Comparison of ENCODE assay signal across 10 cellular contexts in the genomic region with DNA sequence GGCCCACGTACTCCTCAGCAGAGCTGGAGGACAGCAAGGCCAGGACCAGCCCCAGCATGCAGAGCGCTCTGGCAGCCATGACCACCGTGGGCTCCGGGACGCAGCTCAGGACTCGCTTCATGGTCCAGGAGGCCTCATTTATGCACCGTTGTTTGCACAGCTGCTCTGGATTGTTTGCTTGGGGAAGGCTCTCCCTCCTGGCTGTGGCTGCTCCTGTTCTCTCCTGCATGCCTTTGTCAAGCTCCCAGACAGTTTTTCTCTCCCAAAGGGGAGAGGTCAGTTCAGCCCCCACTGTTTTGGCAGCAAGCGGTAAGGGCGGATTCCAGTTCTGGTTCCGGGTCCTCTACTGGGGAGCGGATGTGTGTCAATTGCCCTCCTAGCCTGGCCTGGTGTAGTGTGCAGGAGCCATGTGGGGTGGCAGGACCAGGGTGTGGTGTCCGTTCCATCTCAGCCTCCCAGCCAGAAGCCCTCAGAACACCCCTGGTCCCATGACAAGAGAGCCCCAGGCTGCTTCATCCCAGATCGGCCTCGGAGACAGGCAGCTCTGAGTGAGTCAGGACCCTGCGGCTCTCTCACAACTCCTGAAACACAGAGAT. TPM values are rescaled to one million over a fixed set of nuclear protein-coding genes. Genes with fewer than 3 reads are reported as not detected.
DNase-seq lines count a peak whose midpoint lies in the region; ATAC-seq lines count a peak whose summit lies in the region.
"Had no signal": no experiment of that assay in that cellular context is flagged by ENCODE, and none has a peak within 500 bp of the region (broad histone marks: within the 10 kb centered on the region; RNA-seq: fewer than 3 reads in every experiment).

A gene with protein sequence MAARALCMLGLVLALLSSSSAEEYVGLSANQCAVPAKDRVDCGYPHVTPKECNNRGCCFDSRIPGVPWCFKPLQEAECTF (minus strand): TSS at position 114 of the 596 bp plus-strand sequence. CDS start 35 bp downstream, at position 79.

- no peaks in the 10 kb centered on the region for H3K4me1 ChIP-seq in rectal smooth muscle tissue (ENCODE audit: control insufficient read depth, insufficient read depth, low read length)

- H3K4me3 ChIP-seq in rectal smooth muscle tissue (ENCODE audit: low read length): peak within 1 kb of the TSS; percentile 16

- no peaks in the 10 kb centered on the region for H3K27me3 Mint-ChIP-seq in activated naive CD8-positive, alpha-beta T cell treated with anti-CD3 and anti-CD28 coated beads for 36 hours
- peaks cover 14% of the 10 kb centered on the region for H3K27me3 Mint-ChIP-seq in activated naive CD4-positive, alpha-beta T cell treated with anti-CD3 and anti-CD28 coated beads, Interleukin-2, amount 10 ng/mL, durations not matched to agents 7 days and 5 days
- H3K27me3 Mint-ChIP-seq in activated CD4-positive, alpha-beta T cell treated with anti-CD3 and anti-CD28 coated beads, Interleukin-2, amount 10 ng/mL, durations not matched to agents 24 days and 14 days: peaks cover 3% of the 10 kb centered on the region

- ATAC-seq in esophagus mucosa: peak; percentile 6

- H3K36me3 ChIP-seq in rectal smooth muscle tissue (ENCODE audit: control insufficient read depth, insufficient read depth, low read length): no peaks in the 10 kb centered on the region

- no peak within 1 kb of the TSS for H3K4me3 Mint-ChIP-seq in activated naive CD8-positive, alpha-beta T cell treated with anti-CD3 and anti-CD28 coated beads for 36 hours
- H3K4me3 Mint-ChIP-seq in activated naive CD4-positive, alpha-beta T cell treated with anti-CD3 and anti-CD28 coated beads, Interleukin-2, amount 10 ng/mL, durations not matched to agents 7 days and 5 days: no peak within 1 kb of the TSS
- no peak within 1 kb of the TSS for H3K4me3 Mint-ChIP-seq in activated CD4-positive, alpha-beta T cell treated with anti-CD3 and anti-CD28 coated beads, Interleukin-2, amount 10 ng/mL, durations not matched to agents 24 days and 14 days

- H3K9me3 Mint-ChIP-seq in activated naive CD8-positive, alpha-beta T cell treated with anti-CD3 and anti-CD28 coated beads for 36 hours: no peaks in the 10 kb centered on the region
- H3K9me3 Mint-ChIP-seq in activated naive CD4-positive, alpha-beta T cell treated with anti-CD3 and anti-CD28 coated beads, Interleukin-2, amount 10 ng/mL, durations not matched to agents 7 days and 5 days: no peaks in the 10 kb centered on the region
- H3K9me3 Mint-ChIP-seq in activated CD4-positive, alpha-beta T cell treated with anti-CD3 and anti-CD28 coated beads, Interleukin-2, amount 10 ng/mL, durations not matched to agents 24 days and 14 days: no peaks in the 10 kb centered on the region

- CTCF ChIA-PET in activated naive CD4-positive, alpha-beta T cell treated with anti-CD3 and anti-CD28 coated beads, Interleukin-2, amount 10 ng/mL, durations not matched to agents 7 days and 5 days (lab: Charles Lee): no interaction called here

- H3K27ac Mint-ChIP-seq in activated naive CD8-positive, alpha-beta T cell treated with anti-CD3 and anti-CD28 coated beads for 36 hours: no peak within 1 kb of the TSS
- H3K27ac Mint-ChIP-seq in activated naive CD4-positive, alpha-beta T cell treated with anti-CD3 and anti-CD28 coated beads, Interleukin-2, amount 10 ng/mL, durations not matched to agents 7 days and 5 days: no peak within 1 kb of the TSS
- H3K27ac Mint-ChIP-seq in activated CD4-positive, alpha-beta T cell treated with anti-CD3 and anti-CD28 coated beads, Interleukin-2, amount 10 ng/mL, durations not matched to agents 24 days and 14 days: no peak within 1 kb of the TSS

- DNase-seq in M059J (ENCODE audit: low read depth) (peak; percentile 15), NCI-H526 (lab: John Stamatoyannopoulos, UW) (peak; percentile 96 to 98), LoVo (ENCODE audit: low spot score) (no peak)
- DNase-seq in activated naive CD8-positive, alpha-beta T cell treated with anti-CD3 and anti-CD28 coated beads for 36 hours: no peak
- no peak for DNase-seq in activated naive CD4-positive, alpha-beta T cell treated with anti-CD3 and anti-CD28 coated beads, Interleukin-2, amount 10 ng/mL, durations not matched to agents 7 days and 5 days
- DNase-seq in activated CD4-positive, alpha-beta T cell treated with anti-CD3 and anti-CD28 coated beads, Interleukin-2, amount 10 ng/mL, durations not matched to agents 24 days and 14 days: no peak
- DNase-seq: central memory CD4-positive, alpha-beta T cell had no signal

- H3K27me3 ChIP-seq in rectal smooth muscle tissue (ENCODE audit: control insufficient read depth, insufficient read depth, low read length): no peaks in the 10 kb centered on the region

- intact Hi-C loops in activated CD4-positive, alpha-beta T cell treated with anti-CD3 and anti-CD28 coated beads, Interleukin-2, amount 10 ng/mL, durations not matched to agents 24 days and 14 days (cut with micrococcal nuclease): no loop called here

- H3K9ac ChIP-seq in rectal smooth muscle tissue (ENCODE audit: low read length): no peak within 1 kb of the TSS
- H3K9ac ChIP-seq: KMS-11 had no signal

- H3K36me3 Mint-ChIP-seq in activated naive CD8-positive, alpha-beta T cell treated with anti-CD3 and anti-CD28 coated beads for 36 hours: no peaks in the 10 kb centered on the region
- H3K36me3 Mint-ChIP-seq in activated naive CD4-positive, alpha-beta T cell treated with anti-CD3 and anti-CD28 coated beads, Interleukin-2, amount 10 ng/mL, durations not matched to agents 7 days and 5 days: no peaks in the 10 kb centered on the region
- H3K36me3 Mint-ChIP-seq in activated CD4-positive, alpha-beta T cell treated with anti-CD3 and anti-CD28 coated beads, Interleukin-2, amount 10 ng/mL, durations not matched to agents 24 days and 14 days (ENCODE audit: low read depth): no peaks in the 10 kb centered on the region

- peaks cover 5% of the 10 kb centered on the region for H3K4me1 Mint-ChIP-seq in activated naive CD8-positive, alpha-beta T cell treated with anti-CD3 and anti-CD28 coated beads for 36 hours
- H3K4me1 Mint-ChIP-seq in activated naive CD4-positive, alpha-beta T cell treated with anti-CD3 and anti-CD28 coated beads, Interleukin-2, amount 10 ng/mL, durations not matched to agents 7 days and 5 days: peaks cover 4% of the 10 kb centered on the region
- H3K4me1 Mint-ChIP-seq in activated CD4-positive, alpha-beta T cell treated with anti-CD3 and anti-CD28 coated beads, Interleukin-2, amount 10 ng/mL, durations not matched to agents 24 days and 14 days: peaks cover 2% of the 10 kb centered on the region

- H3K27ac ChIP-seq in rectal smooth muscle tissue (ENCODE audit: low read depth, low read length): no peak within 1 kb of the TSS
- H3K27ac ChIP-seq: KMS-11 had no signal

RNA-seq across cellular contexts. Expression of the gene that starts here (rescaled TPM):
- total RNA-seq in M059J (2014; rRNA removed; shearing (Covaris generic)): 0.52 TPM in 1 of 2 replicates, not detected in the other
- total RNA-seq in esophagus mucosa: 2.3 TPM
- not detected for total RNA-seq in activated naive CD8-positive, alpha-beta T cell treated with anti-CD3 and anti-CD28 coated beads for 36 hours
- not detected in 2 replicates for total RNA-seq in activated CD4-positive, alpha-beta T cell treated with anti-CD3 and anti-CD28 coated beads, Interleukin-2, amount 10 ng/mL, durations not matched to agents 24 days and 14 days

Comparison
In these comparisons a context has a peak if more than half of its experiments do, and no peak if none do; other contexts are left out.
1. Peak in DNase-seq in M059J; RNA of the gene not detected or under 1 TPM.
2. DNase-seq: peak in NCI-H526 (2 of 2); none in activated naive CD8-positive, alpha-beta T cell treated with anti-CD3 and anti-CD28 coated beads for 36 hours (single experiment), activated naive CD4-positive, alpha-beta T cell treated with anti-CD3 and anti-CD28 coated beads, Interleukin-2, amount 10 ng/mL, durations not matched to agents 7 days and 5 days (single experiment), activated CD4-positive, alpha-beta T cell treated with anti-CD3 and anti-CD28 coated beads, Interleukin-2, amount 10 ng/mL, durations not matched to agents 24 days and 14 days (single experiment) and LoVo (single experiment).